ENCODE assay signal across 25 cellular contexts in the genomic region with DNA sequence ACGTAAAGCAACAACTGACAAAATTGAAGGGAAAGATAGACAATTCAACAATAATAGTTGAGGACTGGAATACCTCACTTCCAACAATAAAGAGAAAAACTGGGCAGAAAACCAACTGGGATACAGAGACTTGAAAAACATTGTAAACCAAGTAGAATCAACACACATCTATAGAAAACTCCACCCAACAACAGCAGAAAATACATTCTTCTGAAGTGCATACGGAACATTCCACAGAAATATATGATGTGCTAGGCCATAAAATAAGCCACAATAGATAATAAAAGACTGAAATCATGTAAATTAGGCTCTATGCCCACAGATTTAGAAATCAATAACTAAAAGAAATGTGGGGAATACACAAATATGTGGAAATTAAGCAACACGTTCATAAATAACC.
"Had no signal": no experiment of that assay in that cellular context is flagged by ENCODE, and none has a peak within 500 bp of the region (broad histone marks: within the 10 kb centered on the region; RNA-seq: fewer than 3 reads in every experiment).

No MANE protein-coding gene starts in this region.

- H2AFZ ChIP-seq: neural progenitor cell, parathyroid adenoma had no signal

- H3K27me3 ChIP-seq: neural progenitor cell, ovary, right lobe of liver, sigmoid colon, stomach, thyroid gland, tibial nerve, upper lobe of left lung, vagina had no signal

- ATAC-seq: natural killer cell; psoas muscle; right cardiac atrium; right lobe of liver; stimulated activated effector memory CD8-positive, alpha-beta T cell treated with anti-CD3 and anti-CD28 coated beads, Interleukin-12 subunit alpha, Interleukin-12 subunit beta, amount 100 ng/mL, for 72 hours; stimulated activated naive B cell treated with anti-CD40 and anti-IgM and Interleukin-4, amounts not matched to agents 10 μg/mL and 1 μg/mL and 100 μg/mL, for 72 hours had no signal

- H3K27ac ChIP-seq: neural progenitor cell, ovary, parathyroid adenoma, psoas muscle, right lobe of liver, sigmoid colon, stomach, thoracic aorta, thyroid gland, tibial nerve, upper lobe of left lung, vagina had no signal

- H3K4me1 ChIP-seq: neural progenitor cell, parathyroid adenoma, psoas muscle, right lobe of liver, thyroid gland, tibial nerve, upper lobe of left lung had no signal

- H3K36me3 ChIP-seq: neural progenitor cell, ovary, right lobe of liver, sigmoid colon, stomach, thoracic aorta, thyroid gland, tibial nerve, upper lobe of left lung, vagina had no signal

- H3K9ac ChIP-seq: neural progenitor cell, parathyroid adenoma had no signal

- H3K9me3 ChIP-seq: ovary, psoas muscle, right lobe of liver, sigmoid colon, stomach, thoracic aorta, thyroid gland, tibial nerve, upper lobe of left lung, vagina had no signal

- H3K4me2 ChIP-seq: neural progenitor cell had no signal

- DNase-seq: natural killer cell; occipital lobe; ovary; posterior cingulate gyrus; psoas muscle; right cardiac atrium; right lobe of liver; sigmoid colon; small intestine; stimulated activated CD4-positive, alpha-beta T cell treated with anti-CD3 and anti-CD28 coated beads, Interleukin-15, amount 100 ng/mL, for 24 hours; stimulated activated CD4-positive, alpha-beta T cell treated with anti-CD3 and anti-CD28 coated beads, Interleukin-2, amount 100 ng/mL, for 24 hours; stimulated activated CD4-positive, alpha-beta T cell treated with anti-CD3 and anti-CD28 coated beads, Interleukin-2, amount 100 ng/mL, for 48 hours; stimulated activated CD4-positive, alpha-beta T cell treated with anti-CD3 and anti-CD28 coated beads, Interleukin-4, amount 100 ng/mL, for 24 hours; stimulated activated naive B cell treated with anti-CD40 and anti-IgM and Interleukin-4, amounts not matched to agents 10 μg/mL and 1 μg/mL and 100 μg/mL, for 72 hours; stimulated activated naive CD4-positive, alpha-beta T cell treated with Interleukin-2 at 50 U/mL for 16 hours; stomach; thyroid gland; trophoblast cell; upper lobe of left lung had no signal

- H3K4me3 ChIP-seq: neural progenitor cell, ovary, psoas muscle, right lobe of liver, sigmoid colon, stomach, thoracic aorta, thyroid gland, tibial nerve, upper lobe of left lung, vagina had no signal

- H3K79me2 ChIP-seq: parathyroid adenoma had no signal
